1 cellular context compared by ENCODE assay signal in genomic region chr5:138445547-138446271, GRCh38.
TF ChIP-seq lines count a peak whose summit lies in the region.

No MANE protein-coding gene starts in this region.

TF ChIP-seq in HepG2, 621 proteins besides CTCF, POLR2A, EP300 and RAD21:
- no peak for TF ChIP-seq U2AF1 (optimal IDR thresholded peaks at IDR 0.05; ENCODE audit: low read depth, low read length)
- TF ChIP-seq ZNF720 (CRISPR knock-in tag; IDR thresholded peaks at IDR 0.05) = no peak
- TF ChIP-seq ZNF263 (CRISPR knock-in tag; IDR thresholded peaks at IDR 0.05) = peak; percentile 77
